In genomic region chr2:227141301-227141700, GRCh38 we compare ENCODE assay signal across 36 cellular contexts. TPM values are rescaled to one million over a fixed set of nuclear protein-coding genes. Genes with fewer than 3 reads are reported as not detected.
"Had no signal": no experiment of that assay in that cellular context is flagged by ENCODE, and none has a peak within 500 bp of the region (broad histone marks: within the 10 kb centered on the region; RNA-seq: fewer than 3 reads in every experiment).

No MANE protein-coding gene starts in this region.

- H3K36me3 ChIP-seq: adrenal gland, brain microvascular endothelial cell, breast epithelium had no signal

- H3K27ac ChIP-seq: adrenal gland, body of pancreas, brain microvascular endothelial cell, breast epithelium, VCaP had no signal

- DNase-seq: activated B cell treated with CpG ODN at 0.5 μM for 24 hours; activated CD4-positive, alpha-beta memory T cell treated with anti-CD3 and anti-CD28 coated beads for 36 hours; activated CD4-positive, alpha-beta T cell treated with anti-CD3 and anti-CD28 coated beads for 4 hours; activated CD4-positive, alpha-beta T cell treated with anti-CD3 and anti-CD28 coated beads, Interleukin-2, amount 10 ng/mL, durations not matched to agents 24 days and 14 days; activated CD4-positive, alpha-beta T cell treated with anti-CD3 and anti-CD28 coated beads, Interleukin-2, amount 50 U/mL, for 1 hour; activated CD4-positive, alpha-beta T cell treated with anti-CD3 and anti-CD28 coated beads, Interleukin-2, amount 50 U/mL, for 4 hours; activated CD4-positive, CD25-positive, alpha-beta regulatory T cell treated with anti-CD3 and anti-CD28 coated beads, Interleukin-2, amount 50 U/mL, for 72 hours; activated CD8-positive, alpha-beta memory T cell treated with anti-CD3 and anti-CD28 coated beads, Interleukin-2, amount 50 U/mL, for 4 hours; activated CD8-positive, alpha-beta T cell treated with anti-CD3 and anti-CD28 coated beads for 36 hours; activated effector memory CD4-positive, alpha-beta T cell treated with anti-CD3 and anti-CD28 coated beads, Interleukin-2, amount 50 U/mL, for 16 hours; activated gamma-delta T cell treated with Interleukin-2 at 50 U/mL for 16 hours; activated naive CD4-positive, alpha-beta T cell; activated naive CD4-positive, alpha-beta T cell treated with anti-CD3 and anti-CD28 coated beads for 36 hours; activated naive CD4-positive, alpha-beta T cell treated with anti-CD3 and anti-CD28 coated beads, Interleukin-2, amount 50 U/mL, for 16 hours; activated naive CD8-positive, alpha-beta T cell treated with anti-CD3 and anti-CD28 coated beads for 36 hours; activated T-cell treated with anti-CD3 and anti-CD28 coated beads for 4 hours; activated T-cell treated with anti-CD3 and anti-CD28 coated beads, Interleukin-2, amount 50 U/mL, for 1 hour; activated T-cell treated with anti-CD3 and anti-CD28 coated beads, Interleukin-2, amount 50 U/mL, for 4 hours; activated T-cell treated with anti-CD3 and anti-CD28 coated beads, Interleukin-2, amount 50 U/mL, for 72 hours; adrenal gland; amniotic stem cell; aorta; body of pancreas; brain microvascular endothelial cell; central memory CD4-positive, alpha-beta T cell; T-helper 1 cell; T-helper 2 cell; T-helper 9 cell had no signal

- FAIRE-seq: astrocyte, TTC549 had no signal

- H3K27me3 ChIP-seq: adrenal gland, body of pancreas, brain microvascular endothelial cell, breast epithelium had no signal

- H3K4me1 ChIP-seq: adrenal gland, body of pancreas, breast epithelium had no signal

- ATAC-seq: activated CD8-positive, alpha-beta T cell treated with anti-CD3 and anti-CD28 coated beads for 36 hours; activated naive CD4-positive, alpha-beta T cell treated with anti-CD3 and anti-CD28 coated beads, Interleukin-2, amount 50 U/mL, for 72 hours; activated T-cell treated with anti-CD3 and anti-CD28 coated beads, Interleukin-2, amount 50 U/mL, for 4 hours; activated T-cell treated with anti-CD3 and anti-CD28 coated beads, Interleukin-2, amount 50 U/mL, for 72 hours; activated T-helper 17 cell treated with anti-CD3 and anti-CD28 coated beads, Interleukin-2, amount 50 U/mL, for 72 hours; body of pancreas had no signal

- H3K4me3 ChIP-seq: adrenal gland, body of pancreas, breast epithelium had no signal

- H3K9me3 ChIP-seq: adrenal gland, body of pancreas, breast epithelium had no signal

RNA-seq across cellular contexts. Expression of gene COL4A4, which starts 22.7 kb away (rescaled TPM):
- total RNA-seq: activated CD4-positive, alpha-beta memory T cell treated with anti-CD3 and anti-CD28 coated beads for 36 hours; activated CD4-positive, alpha-beta T cell treated with anti-CD3 and anti-CD28 coated beads, Interleukin-2, amount 10 ng/mL, durations not matched to agents 24 days and 14 days; activated CD8-positive, alpha-beta memory T cell treated with anti-CD3 and anti-CD28 coated beads for 36 hours; activated CD8-positive, alpha-beta T cell treated with anti-CD3 and anti-CD28 coated beads for 36 hours; activated naive CD4-positive, alpha-beta T cell treated with anti-CD3 and anti-CD28 coated beads for 36 hours; activated naive CD4-positive, alpha-beta T cell treated with anti-CD3 and anti-CD28 coated beads, Interleukin-2, amount 50 U/mL, for 72 hours; activated naive CD8-positive, alpha-beta T cell treated with anti-CD3 and anti-CD28 coated beads for 36 hours; activated T-helper 1 cell treated with anti-CD3 and anti-CD28 coated beads, Interleukin-12 subunit alpha, Interleukin-12 subunit beta, Interleukin-2, Interleukin-4 antibody, amounts not matched to agents 30 ng/mL and 10 ng/mL and 1 ng/mL, durations not matched to agents 14 hours and 24 hours and 36 hours had no signal

RNA-seq across cellular contexts. Expression of gene COL4A3, which starts 23.1 kb away (rescaled TPM):
- total RNA-seq: activated CD4-positive, alpha-beta memory T cell treated with anti-CD3 and anti-CD28 coated beads for 36 hours; activated CD4-positive, alpha-beta T cell treated with anti-CD3 and anti-CD28 coated beads, Interleukin-2, amount 10 ng/mL, durations not matched to agents 24 days and 14 days; activated CD8-positive, alpha-beta memory T cell treated with anti-CD3 and anti-CD28 coated beads for 36 hours; activated CD8-positive, alpha-beta T cell treated with anti-CD3 and anti-CD28 coated beads for 36 hours; activated naive CD4-positive, alpha-beta T cell treated with anti-CD3 and anti-CD28 coated beads for 36 hours; activated naive CD4-positive, alpha-beta T cell treated with anti-CD3 and anti-CD28 coated beads, Interleukin-2, amount 50 U/mL, for 72 hours; activated naive CD8-positive, alpha-beta T cell treated with anti-CD3 and anti-CD28 coated beads for 36 hours; activated T-helper 1 cell treated with anti-CD3 and anti-CD28 coated beads, Interleukin-12 subunit alpha, Interleukin-12 subunit beta, Interleukin-2, Interleukin-4 antibody, amounts not matched to agents 30 ng/mL and 10 ng/mL and 1 ng/mL, durations not matched to agents 14 hours and 24 hours and 36 hours; astrocyte had no signal
